ENCODE assay signal across 3 cellular contexts in the genomic region with DNA sequence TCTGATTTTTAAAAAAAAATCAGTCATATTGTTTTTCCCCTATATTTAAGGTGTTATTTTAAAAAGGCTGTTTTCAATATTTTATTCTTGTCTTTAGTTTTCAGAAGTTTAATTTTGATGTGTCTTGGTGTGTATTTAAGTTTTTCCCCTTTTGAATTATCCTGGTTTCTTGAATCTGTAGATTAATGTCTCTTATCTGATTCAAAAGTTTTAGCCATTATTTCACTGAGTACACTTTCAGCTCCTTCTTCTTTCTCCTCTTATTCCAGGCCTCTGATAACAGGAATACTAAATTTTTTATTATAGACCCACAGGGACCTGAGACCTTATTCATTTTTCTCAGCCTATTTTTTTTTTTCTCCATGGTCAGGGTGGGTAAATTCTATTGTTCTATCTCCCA.
"Had no signal": no experiment of that assay in that cellular context is flagged by ENCODE, and none has a peak within 500 bp of the region (broad histone marks: within the 10 kb centered on the region; RNA-seq: fewer than 3 reads in every experiment).

No MANE protein-coding gene starts in this region.

- ATAC-seq: GM12878 had no signal

- H3K4me3 ChIP-seq: GM12878 had no signal

- DNase-seq: GDM1, GF-D8 had no signal
